15 cellular contexts compared by ENCODE assay signal in genomic region chr18:58146099-58146498, GRCh38.
DNase-seq lines count a peak whose midpoint lies in the region; ATAC-seq and TF ChIP-seq lines count a peak whose summit lies in the region.
"Had no signal": no experiment of that assay in that cellular context is flagged by ENCODE, and none has a peak within 500 bp of the region (broad histone marks: within the 10 kb centered on the region; RNA-seq: fewer than 3 reads in every experiment).

No MANE protein-coding gene starts in this region.

- H3K27me3 ChIP-seq in subcutaneous abdominal adipose tissue (ENCODE audit: control insufficient read depth in 5 of 5, insufficient read depth in 4 of 5, low read length in 5 of 5) (no peaks in the 10 kb centered on the region), transverse colon (no peaks in the 10 kb centered on the region)

- peaks cover 6% of the 10 kb centered on the region for H3K4me1 Mint-ChIP-seq in stimulated activated naive CD8-positive, alpha-beta T cell treated with anti-CD3 and anti-CD28 coated beads, Interleukin-15, amount 100 ng/mL, for 72 hours
- peaks cover 4% of the 10 kb centered on the region for H3K4me1 Mint-ChIP-seq in T-helper 17 cell
- H3K4me1 Mint-ChIP-seq in nephron = peaks cover 36% of the 10 kb centered on the region
- H3K4me1 Mint-ChIP-seq: CD8-positive, alpha-beta memory T cell had no signal

- H3K4me3 Mint-ChIP-seq in stimulated activated naive CD8-positive, alpha-beta T cell treated with anti-CD3 and anti-CD28 coated beads, Interleukin-15, amount 100 ng/mL, for 72 hours = no peak overlapping the region
- H3K4me3 Mint-ChIP-seq in T-helper 17 cell (no peak overlapping the region), nephron (no peak overlapping the region)
- H3K4me3 Mint-ChIP-seq: CD8-positive, alpha-beta memory T cell; HFFc6 had no signal

- H3K9ac ChIP-seq in subcutaneous abdominal adipose tissue (ENCODE audit: low read length in 5 of 5) = no peak overlapping the region

- TF ChIP-seq CTCF in nephron (IDR thresholded peaks at IDR 0.05; ENCODE audit: unreplicated experiment in 3 of 3) = no peak
- TF ChIP-seq CTCF in transverse colon (IDR thresholded peaks at IDR 0.05) = no peak

- no peak for TF ChIP-seq EP300 in transverse colon (IDR thresholded peaks at IDR 0.05; ENCODE audit: low read depth)

- peaks cover 2% of the 10 kb centered on the region for H3K36me3 Mint-ChIP-seq in T-helper 17 cell (ENCODE audit: low read depth)
- H3K36me3 Mint-ChIP-seq in nephron (ENCODE audit: low read depth) = peaks cover 11% of the 10 kb centered on the region

- in situ Hi-C loops in transverse colon (cut with MboI; ENCODE audit: low pct_ligation_motif_present in 1 of 4, low pct_unique_long_range_greater_than_20kb in 1 of 4, low sequenced_read_pairs in 3 of 4) = no loop called here

- H3K4me1 ChIP-seq in subcutaneous abdominal adipose tissue (ENCODE audit: control insufficient read depth in 5 of 5, insufficient read depth in 5 of 5, low read length in 5 of 5) (peaks cover 0 to 57% (median 38%) of the 10 kb centered on the region in 5 donors), transverse colon (peaks cover 0 to 17% (median 9%) of the 10 kb centered on the region in 4 donors)

- H3K27ac ChIP-seq in subcutaneous abdominal adipose tissue (ENCODE audit: low read depth, low read length) (peak overlapping the region; percentile 63), transverse colon (no peak overlapping the region)
- H3K27ac ChIP-seq: 22Rv1, HL-60 had no signal

- 92 to 96% methylated on average over 4 to 8 of the region's 8 CpGs for WGBS in transverse colon (ENCODE audit: low coverage in 1 of 2), 2 donors

- no peak for TF ChIP-seq POLR2A in transverse colon (IDR thresholded peaks at IDR 0.05)

- H3K36me3 ChIP-seq in subcutaneous abdominal adipose tissue (ENCODE audit: control insufficient read depth in 5 of 5, insufficient read depth in 5 of 5, low read length in 5 of 5) = no peaks in the 10 kb centered on the region
- no peaks in the 10 kb centered on the region for H3K36me3 ChIP-seq in transverse colon

- H3K9me3 ChIP-seq in T-helper 17 cell (ENCODE audit: control insufficient read depth, low read length, poor library complexity, severe bottlenecking) = no peaks in the 10 kb centered on the region
- no peaks in the 10 kb centered on the region for H3K9me3 ChIP-seq in subcutaneous abdominal adipose tissue (ENCODE audit: control insufficient read depth in 5 of 5, low read length in 5 of 5)
- no peaks in the 10 kb centered on the region for H3K9me3 ChIP-seq in transverse colon

- no peak overlapping the region for H3K27ac Mint-ChIP-seq in stimulated activated naive CD8-positive, alpha-beta T cell treated with anti-CD3 and anti-CD28 coated beads, Interleukin-15, amount 100 ng/mL, for 72 hours
- H3K27ac Mint-ChIP-seq in T-helper 17 cell = peak overlapping the region; percentile 27
- peak overlapping the region; percentile 9 to 43 (median 39) for H3K27ac Mint-ChIP-seq in nephron
- H3K27ac Mint-ChIP-seq: HFFc6 had no signal

- intact Hi-C loops in transverse colon (cut with DNase I; ENCODE audit: low total_unique reads) = no loop called here

- ATAC-seq in stimulated activated naive CD8-positive, alpha-beta T cell treated with anti-CD3 and anti-CD28 coated beads, Interleukin-15, amount 100 ng/mL, for 72 hours = peak; percentile 46
- ATAC-seq in stimulated activated naive CD8-positive, alpha-beta T cell treated with anti-CD3 and anti-CD28 coated beads, Interleukin-15, Interleukin-2, amounts not matched to agents 100 U/mL and 50 U/mL, for 24 hours = no peak
- no peak for ATAC-seq in T-helper 17 cell
- ATAC-seq in HG02885 (IDR thresholded peaks at IDR 0.05; ENCODE audit: poor library complexity, unreplicated experiment) = no peak

- H3K4me3 ChIP-seq in subcutaneous abdominal adipose tissue (ENCODE audit: low read depth in 1 of 5, low read length in 5 of 5) (no peak overlapping the region), transverse colon (no peak overlapping the region)

- no peak for DNase-seq in stimulated activated naive CD8-positive, alpha-beta T cell treated with anti-CD3 and anti-CD28 coated beads, Interleukin-15, amount 100 ng/mL, for 72 hours
- DNase-seq in stimulated activated naive CD8-positive, alpha-beta T cell treated with anti-CD3 and anti-CD28 coated beads, Interleukin-15, Interleukin-2, amounts not matched to agents 100 U/mL and 50 U/mL, for 24 hours = no peak
- DNase-seq in T-helper 17 cell (no peak), transverse colon (no peak), NCI-H1694 (lab: John Stamatoyannopoulos, UW) (no peak)
- DNase-seq: CD8-positive, alpha-beta memory T cell; DMS53; GF-D8; HCEC 1CT; HFFc6 had no signal

- H3K27me3 Mint-ChIP-seq in stimulated activated naive CD8-positive, alpha-beta T cell treated with anti-CD3 and anti-CD28 coated beads, Interleukin-15, amount 100 ng/mL, for 72 hours = no peaks in the 10 kb centered on the region
- peaks cover 53% of the 10 kb centered on the region for H3K27me3 Mint-ChIP-seq in T-helper 17 cell
- no peaks in the 10 kb centered on the region for H3K27me3 Mint-ChIP-seq in nephron (ENCODE audit: low read depth)

- H3K9me3 Mint-ChIP-seq in stimulated activated naive CD8-positive, alpha-beta T cell treated with anti-CD3 and anti-CD28 coated beads, Interleukin-15, amount 100 ng/mL, for 72 hours = no peaks in the 10 kb centered on the region
- no peaks in the 10 kb centered on the region for H3K9me3 Mint-ChIP-seq in nephron
- H3K9me3 Mint-ChIP-seq: CD8-positive, alpha-beta memory T cell; HFFc6 had no signal

Comparison
In these comparisons a context has a peak if more than half of its experiments do, and no peak if none do; other contexts are left out.
1. H3K27ac Mint-ChIP-seq: peak in T-helper 17 cell (single experiment) and nephron (3 of 3); none in stimulated activated naive CD8-positive, alpha-beta T cell treated with anti-CD3 and anti-CD28 coated beads, Interleukin-15, amount 100 ng/mL, for 72 hours (0 of 2).